ENCODE assay signal across 35 cellular contexts in the genomic region with DNA sequence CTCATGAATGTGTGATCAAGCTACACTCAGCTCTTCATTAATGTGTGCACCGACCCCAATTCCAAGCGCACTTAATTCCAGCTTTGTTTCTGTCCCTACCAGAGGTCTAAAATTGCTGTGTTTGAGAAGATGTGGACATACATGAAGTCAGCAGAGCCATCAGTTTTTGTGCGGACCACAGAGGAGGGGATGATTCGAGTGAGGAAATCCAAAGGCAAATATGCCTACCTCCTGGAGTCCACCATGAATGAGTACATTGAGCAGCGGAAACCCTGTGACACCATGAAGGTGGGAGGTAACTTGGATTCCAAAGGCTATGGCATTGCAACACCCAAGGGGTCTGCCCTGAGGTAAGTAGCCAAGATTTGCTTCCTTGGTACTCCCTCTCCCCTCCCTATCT.
"Had no signal": no experiment of that assay in that cellular context is flagged by ENCODE, and none has a peak within 500 bp of the region (broad histone marks: within the 10 kb centered on the region; RNA-seq: fewer than 3 reads in every experiment).

No MANE protein-coding gene starts in this region.

- H3K27ac ChIP-seq: KMS-11 had no signal

- H3K27me3 ChIP-seq: MG63 had no signal

- H3K4me3 ChIP-seq: MG63 had no signal

- H3K9me3 ChIP-seq: MG63 had no signal

- H3K36me3 ChIP-seq: MG63 had no signal

- DNase-seq: Karpas-422, Kasumi-1, MG63, MM.1S, MV-4-11, NCI-H1048, NCI-H1092, NCI-H1092 treated with DMSO at 0.1 percent for 48 hours, NCI-H1105, NCI-H1105 treated with DMSO at 0.1 percent for 48 hours, NCI-H1417, NCI-H1417 treated with DMSO at 0.1 percent for 48 hours, NCI-H1436, NCI-H1436 treated with DMSO at 0.1 percent for 48 hours, NCI-H146, NCI-H1694, NCI-H1694 treated with DMSO at 0.1 percent for 48 hours, NCI-H187, NCI-H187 treated with DMSO at 0.1 percent for 48 hours, NCI-H1930, NCI-H2029, NCI-H2029 treated with DMSO at 0.1 percent for 48 hours, NCI-H2081, NCI-H2081 treated with DMSO at 0.1 percent for 48 hours, NCI-H2107, NCI-H2171, NCI-H2171 treated with DMSO at 0.1 percent for 48 hours, NCI-H2227 treated with DMSO at 0.1 percent for 48 hours, NCI-H226, NCI-H345, NCI-H446, NCI-H446 treated with DMSO at 0.1 percent for 48 hours, NCI-H510A, NCI-H510A treated with DMSO at 0.1 percent for 48 hours had no signal
